ENCODE assay signal across 1 cellular context in genomic region chr14:56810850-56811595, GRCh38.
TF ChIP-seq lines count a peak whose summit lies in the region.

No MANE protein-coding gene starts in this region.

TF ChIP-seq in H1, 55 proteins besides CTCF, POLR2A, EP300 and RAD21:
- peak; percentile 88 for TF ChIP-seq CTBP2 (IDR thresholded peaks at IDR 0.05; ENCODE audit: borderline replicate concordance, insufficient read depth, insufficient read length, low read length)
- TF ChIP-seq RNF2 (IDR thresholded peaks at IDR 0.05; ENCODE audit: borderline replicate concordance, low read depth, low read length, missing control alignments, poor library complexity, severe bottlenecking), result peak; percentile 68
- TF ChIP-seq FOSL1 (IDR thresholded peaks at IDR 0.05; ENCODE audit: insufficient read depth, low read depth, low read length), result no peak
- peak; percentile 69 for TF ChIP-seq SUZ12 (IDR thresholded peaks at IDR 0.05; ENCODE audit: low read length)
- TF ChIP-seq, protein P1, sequence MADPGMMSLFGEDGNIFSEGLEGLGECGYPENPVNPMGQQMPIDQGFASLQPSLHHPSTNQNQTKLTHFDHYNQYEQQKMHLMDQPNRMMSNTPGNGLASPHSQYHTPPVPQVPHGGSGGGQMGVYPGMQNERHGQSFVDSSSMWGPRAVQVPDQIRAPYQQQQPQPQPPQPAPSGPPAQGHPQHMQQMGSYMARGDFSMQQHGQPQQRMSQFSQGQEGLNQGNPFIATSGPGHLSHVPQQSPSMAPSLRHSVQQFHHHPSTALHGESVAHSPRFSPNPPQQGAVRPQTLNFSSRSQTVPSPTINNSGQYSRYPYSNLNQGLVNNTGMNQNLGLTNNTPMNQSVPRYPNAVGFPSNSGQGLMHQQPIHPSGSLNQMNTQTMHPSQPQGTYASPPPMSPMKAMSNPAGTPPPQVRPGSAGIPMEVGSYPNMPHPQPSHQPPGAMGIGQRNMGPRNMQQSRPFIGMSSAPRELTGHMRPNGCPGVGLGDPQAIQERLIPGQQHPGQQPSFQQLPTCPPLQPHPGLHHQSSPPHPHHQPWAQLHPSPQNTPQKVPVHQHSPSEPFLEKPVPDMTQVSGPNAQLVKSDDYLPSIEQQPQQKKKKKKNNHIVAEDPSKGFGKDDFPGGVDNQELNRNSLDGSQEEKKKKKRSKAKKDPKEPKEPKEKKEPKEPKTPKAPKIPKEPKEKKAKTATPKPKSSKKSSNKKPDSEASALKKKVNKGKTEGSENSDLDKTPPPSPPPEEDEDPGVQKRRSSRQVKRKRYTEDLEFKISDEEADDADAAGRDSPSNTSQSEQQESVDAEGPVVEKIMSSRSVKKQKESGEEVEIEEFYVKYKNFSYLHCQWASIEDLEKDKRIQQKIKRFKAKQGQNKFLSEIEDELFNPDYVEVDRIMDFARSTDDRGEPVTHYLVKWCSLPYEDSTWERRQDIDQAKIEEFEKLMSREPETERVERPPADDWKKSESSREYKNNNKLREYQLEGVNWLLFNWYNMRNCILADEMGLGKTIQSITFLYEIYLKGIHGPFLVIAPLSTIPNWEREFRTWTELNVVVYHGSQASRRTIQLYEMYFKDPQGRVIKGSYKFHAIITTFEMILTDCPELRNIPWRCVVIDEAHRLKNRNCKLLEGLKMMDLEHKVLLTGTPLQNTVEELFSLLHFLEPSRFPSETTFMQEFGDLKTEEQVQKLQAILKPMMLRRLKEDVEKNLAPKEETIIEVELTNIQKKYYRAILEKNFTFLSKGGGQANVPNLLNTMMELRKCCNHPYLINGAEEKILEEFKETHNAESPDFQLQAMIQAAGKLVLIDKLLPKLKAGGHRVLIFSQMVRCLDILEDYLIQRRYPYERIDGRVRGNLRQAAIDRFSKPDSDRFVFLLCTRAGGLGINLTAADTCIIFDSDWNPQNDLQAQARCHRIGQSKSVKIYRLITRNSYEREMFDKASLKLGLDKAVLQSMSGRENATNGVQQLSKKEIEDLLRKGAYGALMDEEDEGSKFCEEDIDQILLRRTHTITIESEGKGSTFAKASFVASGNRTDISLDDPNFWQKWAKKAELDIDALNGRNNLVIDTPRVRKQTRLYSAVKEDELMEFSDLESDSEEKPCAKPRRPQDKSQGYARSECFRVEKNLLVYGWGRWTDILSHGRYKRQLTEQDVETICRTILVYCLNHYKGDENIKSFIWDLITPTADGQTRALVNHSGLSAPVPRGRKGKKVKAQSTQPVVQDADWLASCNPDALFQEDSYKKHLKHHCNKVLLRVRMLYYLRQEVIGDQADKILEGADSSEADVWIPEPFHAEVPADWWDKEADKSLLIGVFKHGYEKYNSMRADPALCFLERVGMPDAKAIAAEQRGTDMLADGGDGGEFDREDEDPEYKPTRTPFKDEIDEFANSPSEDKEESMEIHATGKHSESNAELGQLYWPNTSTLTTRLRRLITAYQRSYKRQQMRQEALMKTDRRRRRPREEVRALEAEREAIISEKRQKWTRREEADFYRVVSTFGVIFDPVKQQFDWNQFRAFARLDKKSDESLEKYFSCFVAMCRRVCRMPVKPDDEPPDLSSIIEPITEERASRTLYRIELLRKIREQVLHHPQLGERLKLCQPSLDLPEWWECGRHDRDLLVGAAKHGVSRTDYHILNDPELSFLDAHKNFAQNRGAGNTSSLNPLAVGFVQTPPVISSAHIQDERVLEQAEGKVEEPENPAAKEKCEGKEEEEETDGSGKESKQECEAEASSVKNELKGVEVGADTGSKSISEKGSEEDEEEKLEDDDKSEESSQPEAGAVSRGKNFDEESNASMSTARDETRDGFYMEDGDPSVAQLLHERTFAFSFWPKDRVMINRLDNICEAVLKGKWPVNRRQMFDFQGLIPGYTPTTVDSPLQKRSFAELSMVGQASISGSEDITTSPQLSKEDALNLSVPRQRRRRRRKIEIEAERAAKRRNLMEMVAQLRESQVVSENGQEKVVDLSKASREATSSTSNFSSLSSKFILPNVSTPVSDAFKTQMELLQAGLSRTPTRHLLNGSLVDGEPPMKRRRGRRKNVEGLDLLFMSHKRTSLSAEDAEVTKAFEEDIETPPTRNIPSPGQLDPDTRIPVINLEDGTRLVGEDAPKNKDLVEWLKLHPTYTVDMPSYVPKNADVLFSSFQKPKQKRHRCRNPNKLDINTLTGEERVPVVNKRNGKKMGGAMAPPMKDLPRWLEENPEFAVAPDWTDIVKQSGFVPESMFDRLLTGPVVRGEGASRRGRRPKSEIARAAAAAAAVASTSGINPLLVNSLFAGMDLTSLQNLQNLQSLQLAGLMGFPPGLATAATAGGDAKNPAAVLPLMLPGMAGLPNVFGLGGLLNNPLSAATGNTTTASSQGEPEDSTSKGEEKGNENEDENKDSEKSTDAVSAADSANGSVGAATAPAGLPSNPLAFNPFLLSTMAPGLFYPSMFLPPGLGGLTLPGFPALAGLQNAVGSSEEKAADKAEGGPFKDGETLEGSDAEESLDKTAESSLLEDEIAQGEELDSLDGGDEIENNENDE (IDR thresholded peaks at IDR 0.05; ENCODE audit: insufficient replicate concordance, low read length), result peak; percentile 35
